21 cellular contexts compared by ENCODE assay signal in genomic region chr1:31503581-31503980, GRCh38.
"Had no signal": no experiment of that assay in that cellular context is flagged by ENCODE, and none has a peak within 500 bp of the region (broad histone marks: within the 10 kb centered on the region; RNA-seq: fewer than 3 reads in every experiment).

No MANE protein-coding gene starts in this region.

- DNase-seq: activated CD4-positive, alpha-beta memory T cell treated with anti-CD3 and anti-CD28 coated beads for 36 hours; activated CD4-positive, alpha-beta T cell treated with anti-CD3 and anti-CD28 coated beads for 36 hours; activated effector memory CD4-positive, alpha-beta T cell treated with anti-CD3 and anti-CD28 coated beads, Interleukin-2, amount 50 U/mL, for 16 hours; activated T-cell treated with anti-CD3 and anti-CD28 coated beads, Interleukin-2, amount 50 U/mL, for 4 hours; amniotic stem cell; body of pancreas; central memory CD4-positive, alpha-beta T cell; left cardiac atrium; lower lobe of right lung; nephron progenitor cell; sigmoid colon; spleen; T-cell; T1000; upper lobe of right lung had no signal

- H3K36me3 Mint-ChIP-seq: activated CD4-positive, alpha-beta memory T cell treated with anti-CD3 and anti-CD28 coated beads for 36 hours; activated naive CD8-positive, alpha-beta T cell; mesothelial cell of epicardium; T-cell had no signal

- H3K9me3 Mint-ChIP-seq: activated CD4-positive, alpha-beta memory T cell treated with anti-CD3 and anti-CD28 coated beads for 36 hours; activated T-cell treated with anti-CD3 and anti-CD28 coated beads, Interleukin-2, amount 50 U/mL, for 4 hours; mesothelial cell of epicardium; nephron progenitor cell; T-cell had no signal

- H3K4me3 Mint-ChIP-seq: activated CD4-positive, alpha-beta memory T cell treated with anti-CD3 and anti-CD28 coated beads for 36 hours; activated CD4-positive, alpha-beta T cell treated with anti-CD3 and anti-CD28 coated beads for 36 hours; activated naive CD8-positive, alpha-beta T cell; activated T-cell treated with anti-CD3 and anti-CD28 coated beads, Interleukin-2, amount 50 U/mL, for 4 hours; mesothelial cell of epicardium; nephron progenitor cell; T-cell had no signal

- H3K27me3 ChIP-seq: body of pancreas, colonic mucosa had no signal

- H3K4me1 ChIP-seq: body of pancreas, colonic mucosa, esophagus muscularis mucosa, lower lobe of right lung, sigmoid colon, upper lobe of right lung had no signal

- ATAC-seq: activated CD4-positive, alpha-beta T cell treated with anti-CD3 and anti-CD28 coated beads for 36 hours; activated T-cell treated with anti-CD3 and anti-CD28 coated beads, Interleukin-2, amount 50 U/mL, for 4 hours; body of pancreas; left cardiac atrium; lower lobe of right lung; T-cell; upper lobe of right lung had no signal

- H3K27ac ChIP-seq: body of pancreas, colonic mucosa, esophagus muscularis mucosa, lower lobe of right lung, sigmoid colon, spleen, thoracic aorta, upper lobe of right lung, VCaP had no signal

- H3K4me1 Mint-ChIP-seq: mesothelial cell of epicardium had no signal

- H3K36me3 ChIP-seq: colonic mucosa, esophagus muscularis mucosa, lower lobe of right lung, sigmoid colon, spleen, thoracic aorta, upper lobe of right lung had no signal

- H3K4me3 ChIP-seq: body of pancreas, colonic mucosa, esophagus muscularis mucosa, lower lobe of right lung, sigmoid colon, spleen, thoracic aorta, upper lobe of right lung had no signal

- H3K27ac Mint-ChIP-seq: activated CD4-positive, alpha-beta memory T cell treated with anti-CD3 and anti-CD28 coated beads for 36 hours; activated CD4-positive, alpha-beta T cell treated with anti-CD3 and anti-CD28 coated beads for 36 hours; activated naive CD8-positive, alpha-beta T cell; mesothelial cell of epicardium; nephron progenitor cell; T-cell had no signal

- H3K9me3 ChIP-seq: body of pancreas, colonic mucosa, esophagus muscularis mucosa, lower lobe of right lung, sigmoid colon, spleen, thoracic aorta, upper lobe of right lung had no signal
